Comparison of ENCODE assay signal across 8 cellular contexts in the genomic region with DNA sequence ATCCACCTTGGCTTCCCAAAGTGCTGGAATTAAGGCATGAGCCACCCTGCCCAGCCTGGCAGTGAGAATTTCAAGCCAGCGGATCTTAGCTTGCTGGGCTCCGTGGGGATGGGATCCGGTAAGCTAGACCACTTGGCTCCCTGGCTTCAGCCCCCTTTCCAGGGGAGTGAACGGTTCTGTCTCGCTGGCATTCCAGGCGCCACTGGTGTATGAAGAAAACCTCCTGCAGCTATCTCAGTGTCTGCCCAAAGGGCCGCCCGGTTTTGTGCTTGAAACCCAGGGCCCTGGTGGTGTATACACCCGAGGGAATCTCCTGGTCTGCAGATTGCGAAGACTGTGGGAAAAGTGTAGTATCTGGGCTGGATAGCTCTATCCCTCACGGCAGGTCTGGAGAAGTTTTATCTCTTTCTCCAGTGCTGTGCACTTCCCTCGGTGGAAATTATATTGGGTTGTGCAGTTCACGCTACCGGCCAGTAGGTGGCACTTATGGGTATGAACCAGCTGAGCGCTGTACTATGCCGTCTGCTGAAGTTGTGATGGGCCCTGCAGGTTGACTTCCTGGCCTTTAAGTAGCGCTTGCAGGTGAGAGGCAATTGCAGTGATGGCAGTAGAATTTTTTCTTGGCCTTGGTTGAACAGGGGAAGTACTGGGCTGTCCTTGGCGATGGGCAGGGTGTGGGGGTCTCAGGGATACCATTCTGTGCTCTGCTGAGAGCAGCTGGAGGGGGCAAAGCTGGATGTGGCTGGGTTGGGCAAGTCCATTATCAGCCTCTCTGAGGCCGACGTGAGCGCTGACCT.
DNase-seq lines count a peak whose midpoint lies in the region; ATAC-seq lines count a peak whose summit lies in the region.

No MANE protein-coding gene starts in this region.

- DNase-seq in CD1c-positive myeloid dendritic cell (ENCODE audit: extremely low spot score) = peak; percentile 34
- peak; percentile 29 to 82 for DNase-seq in NCI-H526 (lab: John Stamatoyannopoulos, UW)
- DNase-seq in activated T-cell treated with anti-CD3 and anti-CD28 coated beads, Interleukin-2, amount 50 U/mL, for 48 hours = peak; percentile 69 to 72
- DNase-seq in glomerular visceral epithelial cell (ENCODE audit: extremely low spot score) = peak; percentile 40
- peak; percentile 38 for DNase-seq in retina
- DNase-seq in sciatic nerve (ENCODE audit: low spot score) = no peak

- ATAC-seq in GM18870 (IDR thresholded peaks at IDR 0.05; ENCODE audit: unreplicated experiment) (peak; percentile 99), HG03025 (IDR thresholded peaks at IDR 0.05; ENCODE audit: low FRiP score, unreplicated experiment) (peak; percentile 96), sciatic nerve (no peak)

- intact Hi-C loops in sciatic nerve (cut with DNase I) = no loop called here
